ENCODE assay signal across 1 cellular context in the genomic region with DNA sequence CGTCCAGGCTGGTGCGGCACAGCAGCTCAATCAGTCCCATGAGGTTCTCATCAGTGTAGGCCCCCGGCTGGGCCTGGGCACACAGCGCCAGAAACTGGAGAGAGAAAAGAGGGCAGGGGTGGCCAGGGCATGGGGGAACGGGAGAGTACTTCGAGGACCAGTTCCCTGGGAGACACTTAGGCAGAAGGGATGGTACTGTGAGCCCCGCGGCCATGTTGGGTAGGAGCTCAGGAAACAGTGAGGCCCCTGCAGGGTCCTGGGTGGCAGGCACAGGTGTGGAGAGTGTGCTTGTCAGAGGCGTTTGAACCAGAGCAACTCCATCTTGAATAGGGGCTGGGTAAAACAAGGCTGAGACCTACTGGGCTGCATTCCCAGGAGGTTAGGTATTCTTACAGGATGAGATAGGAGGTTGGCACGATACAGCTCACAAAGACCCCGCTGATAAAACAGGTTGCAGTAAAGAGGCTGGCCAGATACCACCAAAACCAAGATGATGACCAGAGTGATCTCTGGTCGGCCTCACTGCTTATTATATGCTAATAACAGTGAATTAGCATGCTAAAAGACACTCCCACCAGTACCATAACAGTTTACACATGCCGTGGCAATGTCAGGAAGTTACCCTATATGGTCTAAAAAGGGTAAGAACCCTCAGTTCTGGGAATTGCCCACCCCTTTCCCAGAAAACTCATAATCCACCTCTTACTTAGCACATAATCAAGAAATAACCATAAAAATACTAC.
A peak's percentile ranks its signal among the peaks of the same experiment; 100 is the strongest.
TF ChIP-seq lines count a peak whose summit lies in the region.

No MANE protein-coding gene starts in this region.

TF ChIP-seq in K562, 482 proteins besides CTCF, POLR2A, EP300 and RAD21 (continued from another document and continues in another):
- no peak for TF ChIP-seq NFYB (IDR thresholded peaks at IDR 0.05; ENCODE audit: extremely low read depth, insufficient read length)
- no peak for TF ChIP-seq MEIS2 (IDR thresholded peaks at IDR 0.05; ENCODE audit: partially characterized antibody)
- no peak for TF ChIP-seq CBX5 (IDR thresholded peaks at IDR 0.05; ENCODE audit: borderline replicate concordance, low read depth)
- TF ChIP-seq, protein P1, sequence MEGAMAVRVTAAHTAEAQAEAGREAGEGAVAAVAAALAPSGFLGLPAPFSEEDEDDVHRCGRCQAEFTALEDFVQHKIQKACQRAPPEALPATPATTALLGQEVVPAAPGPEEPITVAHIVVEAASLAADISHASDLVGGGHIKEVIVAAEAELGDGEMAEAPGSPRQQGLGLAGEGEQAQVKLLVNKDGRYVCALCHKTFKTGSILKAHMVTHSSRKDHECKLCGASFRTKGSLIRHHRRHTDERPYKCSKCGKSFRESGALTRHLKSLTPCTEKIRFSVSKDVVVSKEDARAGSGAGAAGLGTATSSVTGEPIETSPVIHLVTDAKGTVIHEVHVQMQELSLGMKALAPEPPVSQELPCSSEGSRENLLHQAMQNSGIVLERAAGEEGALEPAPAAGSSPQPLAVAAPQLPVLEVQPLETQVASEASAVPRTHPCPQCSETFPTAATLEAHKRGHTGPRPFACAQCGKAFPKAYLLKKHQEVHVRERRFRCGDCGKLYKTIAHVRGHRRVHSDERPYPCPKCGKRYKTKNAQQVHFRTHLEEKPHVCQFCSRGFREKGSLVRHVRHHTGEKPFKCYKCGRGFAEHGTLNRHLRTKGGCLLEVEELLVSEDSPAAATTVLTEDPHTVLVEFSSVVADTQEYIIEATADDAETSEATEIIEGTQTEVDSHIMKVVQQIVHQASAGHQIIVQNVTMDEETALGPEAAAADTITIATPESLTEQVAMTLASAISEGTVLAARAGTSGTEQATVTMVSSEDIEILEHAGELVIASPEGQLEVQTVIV (CRISPR knock-in tag; IDR thresholded peaks at IDR 0.05; ENCODE audit: borderline replicate concordance) = peak; percentile 86
- TF ChIP-seq ZNF764 (CRISPR knock-in tag; IDR thresholded peaks at IDR 0.05; ENCODE audit: low read depth) = peak; percentile 73; the same call in 1 of the 2 replicates
- TF ChIP-seq, protein P2, sequence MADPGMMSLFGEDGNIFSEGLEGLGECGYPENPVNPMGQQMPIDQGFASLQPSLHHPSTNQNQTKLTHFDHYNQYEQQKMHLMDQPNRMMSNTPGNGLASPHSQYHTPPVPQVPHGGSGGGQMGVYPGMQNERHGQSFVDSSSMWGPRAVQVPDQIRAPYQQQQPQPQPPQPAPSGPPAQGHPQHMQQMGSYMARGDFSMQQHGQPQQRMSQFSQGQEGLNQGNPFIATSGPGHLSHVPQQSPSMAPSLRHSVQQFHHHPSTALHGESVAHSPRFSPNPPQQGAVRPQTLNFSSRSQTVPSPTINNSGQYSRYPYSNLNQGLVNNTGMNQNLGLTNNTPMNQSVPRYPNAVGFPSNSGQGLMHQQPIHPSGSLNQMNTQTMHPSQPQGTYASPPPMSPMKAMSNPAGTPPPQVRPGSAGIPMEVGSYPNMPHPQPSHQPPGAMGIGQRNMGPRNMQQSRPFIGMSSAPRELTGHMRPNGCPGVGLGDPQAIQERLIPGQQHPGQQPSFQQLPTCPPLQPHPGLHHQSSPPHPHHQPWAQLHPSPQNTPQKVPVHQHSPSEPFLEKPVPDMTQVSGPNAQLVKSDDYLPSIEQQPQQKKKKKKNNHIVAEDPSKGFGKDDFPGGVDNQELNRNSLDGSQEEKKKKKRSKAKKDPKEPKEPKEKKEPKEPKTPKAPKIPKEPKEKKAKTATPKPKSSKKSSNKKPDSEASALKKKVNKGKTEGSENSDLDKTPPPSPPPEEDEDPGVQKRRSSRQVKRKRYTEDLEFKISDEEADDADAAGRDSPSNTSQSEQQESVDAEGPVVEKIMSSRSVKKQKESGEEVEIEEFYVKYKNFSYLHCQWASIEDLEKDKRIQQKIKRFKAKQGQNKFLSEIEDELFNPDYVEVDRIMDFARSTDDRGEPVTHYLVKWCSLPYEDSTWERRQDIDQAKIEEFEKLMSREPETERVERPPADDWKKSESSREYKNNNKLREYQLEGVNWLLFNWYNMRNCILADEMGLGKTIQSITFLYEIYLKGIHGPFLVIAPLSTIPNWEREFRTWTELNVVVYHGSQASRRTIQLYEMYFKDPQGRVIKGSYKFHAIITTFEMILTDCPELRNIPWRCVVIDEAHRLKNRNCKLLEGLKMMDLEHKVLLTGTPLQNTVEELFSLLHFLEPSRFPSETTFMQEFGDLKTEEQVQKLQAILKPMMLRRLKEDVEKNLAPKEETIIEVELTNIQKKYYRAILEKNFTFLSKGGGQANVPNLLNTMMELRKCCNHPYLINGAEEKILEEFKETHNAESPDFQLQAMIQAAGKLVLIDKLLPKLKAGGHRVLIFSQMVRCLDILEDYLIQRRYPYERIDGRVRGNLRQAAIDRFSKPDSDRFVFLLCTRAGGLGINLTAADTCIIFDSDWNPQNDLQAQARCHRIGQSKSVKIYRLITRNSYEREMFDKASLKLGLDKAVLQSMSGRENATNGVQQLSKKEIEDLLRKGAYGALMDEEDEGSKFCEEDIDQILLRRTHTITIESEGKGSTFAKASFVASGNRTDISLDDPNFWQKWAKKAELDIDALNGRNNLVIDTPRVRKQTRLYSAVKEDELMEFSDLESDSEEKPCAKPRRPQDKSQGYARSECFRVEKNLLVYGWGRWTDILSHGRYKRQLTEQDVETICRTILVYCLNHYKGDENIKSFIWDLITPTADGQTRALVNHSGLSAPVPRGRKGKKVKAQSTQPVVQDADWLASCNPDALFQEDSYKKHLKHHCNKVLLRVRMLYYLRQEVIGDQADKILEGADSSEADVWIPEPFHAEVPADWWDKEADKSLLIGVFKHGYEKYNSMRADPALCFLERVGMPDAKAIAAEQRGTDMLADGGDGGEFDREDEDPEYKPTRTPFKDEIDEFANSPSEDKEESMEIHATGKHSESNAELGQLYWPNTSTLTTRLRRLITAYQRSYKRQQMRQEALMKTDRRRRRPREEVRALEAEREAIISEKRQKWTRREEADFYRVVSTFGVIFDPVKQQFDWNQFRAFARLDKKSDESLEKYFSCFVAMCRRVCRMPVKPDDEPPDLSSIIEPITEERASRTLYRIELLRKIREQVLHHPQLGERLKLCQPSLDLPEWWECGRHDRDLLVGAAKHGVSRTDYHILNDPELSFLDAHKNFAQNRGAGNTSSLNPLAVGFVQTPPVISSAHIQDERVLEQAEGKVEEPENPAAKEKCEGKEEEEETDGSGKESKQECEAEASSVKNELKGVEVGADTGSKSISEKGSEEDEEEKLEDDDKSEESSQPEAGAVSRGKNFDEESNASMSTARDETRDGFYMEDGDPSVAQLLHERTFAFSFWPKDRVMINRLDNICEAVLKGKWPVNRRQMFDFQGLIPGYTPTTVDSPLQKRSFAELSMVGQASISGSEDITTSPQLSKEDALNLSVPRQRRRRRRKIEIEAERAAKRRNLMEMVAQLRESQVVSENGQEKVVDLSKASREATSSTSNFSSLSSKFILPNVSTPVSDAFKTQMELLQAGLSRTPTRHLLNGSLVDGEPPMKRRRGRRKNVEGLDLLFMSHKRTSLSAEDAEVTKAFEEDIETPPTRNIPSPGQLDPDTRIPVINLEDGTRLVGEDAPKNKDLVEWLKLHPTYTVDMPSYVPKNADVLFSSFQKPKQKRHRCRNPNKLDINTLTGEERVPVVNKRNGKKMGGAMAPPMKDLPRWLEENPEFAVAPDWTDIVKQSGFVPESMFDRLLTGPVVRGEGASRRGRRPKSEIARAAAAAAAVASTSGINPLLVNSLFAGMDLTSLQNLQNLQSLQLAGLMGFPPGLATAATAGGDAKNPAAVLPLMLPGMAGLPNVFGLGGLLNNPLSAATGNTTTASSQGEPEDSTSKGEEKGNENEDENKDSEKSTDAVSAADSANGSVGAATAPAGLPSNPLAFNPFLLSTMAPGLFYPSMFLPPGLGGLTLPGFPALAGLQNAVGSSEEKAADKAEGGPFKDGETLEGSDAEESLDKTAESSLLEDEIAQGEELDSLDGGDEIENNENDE (IDR thresholded peaks at IDR 0.05; ENCODE audit: low read depth, low read length) = no peak
- TF ChIP-seq HDAC6 (IDR thresholded peaks at IDR 0.05; ENCODE audit: low read depth, low read length) = no peak
- peak; percentile 88 for TF ChIP-seq ZSCAN32 (CRISPR knock-in tag; IDR thresholded peaks at IDR 0.05)
- TF ChIP-seq ZNF253 (CRISPR knock-in tag; conservative IDR thresholded peaks at IDR 0.05) = peak; percentile 91
- peak; percentile 80; the same call in 1 of the 2 replicates for TF ChIP-seq GTF2E2 (tag; IDR thresholded peaks at IDR 0.05)
- peak; percentile 43; the same call in 1 of the 2 replicates for TF ChIP-seq FOSL1 (tag; conservative IDR thresholded peaks at IDR 0.05)
- TF ChIP-seq, protein P3, sequence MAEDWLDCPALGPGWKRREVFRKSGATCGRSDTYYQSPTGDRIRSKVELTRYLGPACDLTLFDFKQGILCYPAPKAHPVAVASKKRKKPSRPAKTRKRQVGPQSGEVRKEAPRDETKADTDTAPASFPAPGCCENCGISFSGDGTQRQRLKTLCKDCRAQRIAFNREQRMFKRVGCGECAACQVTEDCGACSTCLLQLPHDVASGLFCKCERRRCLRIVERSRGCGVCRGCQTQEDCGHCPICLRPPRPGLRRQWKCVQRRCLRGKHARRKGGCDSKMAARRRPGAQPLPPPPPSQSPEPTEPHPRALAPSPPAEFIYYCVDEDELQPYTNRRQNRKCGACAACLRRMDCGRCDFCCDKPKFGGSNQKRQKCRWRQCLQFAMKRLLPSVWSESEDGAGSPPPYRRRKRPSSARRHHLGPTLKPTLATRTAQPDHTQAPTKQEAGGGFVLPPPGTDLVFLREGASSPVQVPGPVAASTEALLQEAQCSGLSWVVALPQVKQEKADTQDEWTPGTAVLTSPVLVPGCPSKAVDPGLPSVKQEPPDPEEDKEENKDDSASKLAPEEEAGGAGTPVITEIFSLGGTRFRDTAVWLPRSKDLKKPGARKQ (CRISPR knock-in tag; IDR thresholded peaks at IDR 0.05) = peak; percentile 96
- TF ChIP-seq, protein P4, sequence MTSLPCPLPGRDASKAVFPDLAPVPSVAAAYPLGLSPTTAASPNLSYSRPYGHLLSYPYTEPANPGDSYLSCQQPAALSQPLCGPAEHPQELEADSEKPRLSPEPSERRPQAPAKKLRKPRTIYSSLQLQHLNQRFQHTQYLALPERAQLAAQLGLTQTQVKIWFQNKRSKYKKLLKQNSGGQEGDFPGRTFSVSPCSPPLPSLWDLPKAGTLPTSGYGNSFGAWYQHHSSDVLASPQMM (CRISPR knock-in tag; IDR thresholded peaks at IDR 0.05) = peak; percentile 60; the same call in 1 of the 2 replicates
- TF ChIP-seq, protein P5, sequence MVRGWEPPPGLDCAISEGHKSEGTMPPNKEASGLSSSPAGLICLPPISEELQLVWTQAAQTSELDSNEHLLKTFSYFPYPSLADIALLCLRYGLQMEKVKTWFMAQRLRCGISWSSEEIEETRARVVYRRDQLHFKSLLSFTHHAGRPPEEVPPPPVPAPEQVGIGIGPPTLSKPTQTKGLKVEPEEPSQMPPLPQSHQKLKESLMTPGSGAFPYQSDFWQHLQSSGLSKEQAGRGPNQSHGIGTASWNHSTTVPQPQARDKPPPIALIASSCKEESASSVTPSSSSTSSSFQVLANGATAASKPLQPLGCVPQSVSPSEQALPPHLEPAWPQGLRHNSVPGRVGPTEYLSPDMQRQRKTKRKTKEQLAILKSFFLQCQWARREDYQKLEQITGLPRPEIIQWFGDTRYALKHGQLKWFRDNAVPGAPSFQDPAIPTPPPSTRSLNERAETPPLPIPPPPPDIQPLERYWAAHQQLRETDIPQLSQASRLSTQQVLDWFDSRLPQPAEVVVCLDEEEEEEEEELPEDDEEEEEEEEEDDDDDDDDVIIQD (CRISPR knock-in tag; IDR thresholded peaks at IDR 0.05) = peak; percentile 97
- peak; percentile 87 for TF ChIP-seq ZNF77 (CRISPR knock-in tag; IDR thresholded peaks at IDR 0.05)
- TF ChIP-seq KDM2B (CRISPR knock-in tag; IDR thresholded peaks at IDR 0.05) = peak; percentile 89
- TF ChIP-seq, protein P6, sequence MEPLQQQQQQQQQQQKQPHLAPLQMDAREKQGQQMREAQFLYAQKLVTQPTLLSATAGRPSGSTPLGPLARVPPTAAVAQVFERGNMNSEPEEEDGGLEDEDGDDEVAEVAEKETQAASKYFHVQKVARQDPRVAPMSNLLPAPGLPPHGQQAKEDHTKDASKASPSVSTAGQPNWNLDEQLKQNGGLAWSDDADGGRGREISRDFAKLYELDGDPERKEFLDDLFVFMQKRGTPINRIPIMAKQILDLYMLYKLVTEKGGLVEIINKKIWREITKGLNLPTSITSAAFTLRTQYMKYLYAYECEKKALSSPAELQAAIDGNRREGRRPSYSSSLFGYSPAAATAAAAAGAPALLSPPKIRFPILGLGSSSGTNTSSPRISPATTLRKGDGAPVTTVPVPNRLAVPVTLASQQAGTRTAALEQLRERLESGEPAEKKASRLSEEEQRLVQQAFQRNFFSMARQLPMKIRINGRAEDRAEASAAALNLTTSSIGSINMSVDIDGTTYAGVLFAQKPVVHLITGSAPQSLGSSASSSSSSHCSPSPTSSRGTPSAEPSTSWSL (CRISPR knock-in tag; IDR thresholded peaks at IDR 0.05; ENCODE audit: borderline replicate concordance) = peak; percentile 98
- TF ChIP-seq KLF10 (CRISPR knock-in tag; IDR thresholded peaks at IDR 0.05) = peak; percentile 90
- TF ChIP-seq, protein P7, sequence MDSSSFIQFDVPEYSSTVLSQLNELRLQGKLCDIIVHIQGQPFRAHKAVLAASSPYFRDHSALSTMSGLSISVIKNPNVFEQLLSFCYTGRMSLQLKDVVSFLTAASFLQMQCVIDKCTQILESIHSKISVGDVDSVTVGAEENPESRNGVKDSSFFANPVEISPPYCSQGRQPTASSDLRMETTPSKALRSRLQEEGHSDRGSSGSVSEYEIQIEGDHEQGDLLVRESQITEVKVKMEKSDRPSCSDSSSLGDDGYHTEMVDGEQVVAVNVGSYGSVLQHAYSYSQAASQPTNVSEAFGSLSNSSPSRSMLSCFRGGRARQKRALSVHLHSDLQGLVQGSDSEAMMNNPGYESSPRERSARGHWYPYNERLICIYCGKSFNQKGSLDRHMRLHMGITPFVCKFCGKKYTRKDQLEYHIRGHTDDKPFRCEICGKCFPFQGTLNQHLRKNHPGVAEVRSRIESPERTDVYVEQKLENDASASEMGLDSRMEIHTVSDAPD (CRISPR knock-in tag; IDR thresholded peaks at IDR 0.05) = peak; percentile 93
- TF ChIP-seq HOXB6 (CRISPR knock-in tag; IDR thresholded peaks at IDR 0.05; ENCODE audit: borderline replicate concordance) = peak; percentile 92
- TF ChIP-seq, protein P8, sequence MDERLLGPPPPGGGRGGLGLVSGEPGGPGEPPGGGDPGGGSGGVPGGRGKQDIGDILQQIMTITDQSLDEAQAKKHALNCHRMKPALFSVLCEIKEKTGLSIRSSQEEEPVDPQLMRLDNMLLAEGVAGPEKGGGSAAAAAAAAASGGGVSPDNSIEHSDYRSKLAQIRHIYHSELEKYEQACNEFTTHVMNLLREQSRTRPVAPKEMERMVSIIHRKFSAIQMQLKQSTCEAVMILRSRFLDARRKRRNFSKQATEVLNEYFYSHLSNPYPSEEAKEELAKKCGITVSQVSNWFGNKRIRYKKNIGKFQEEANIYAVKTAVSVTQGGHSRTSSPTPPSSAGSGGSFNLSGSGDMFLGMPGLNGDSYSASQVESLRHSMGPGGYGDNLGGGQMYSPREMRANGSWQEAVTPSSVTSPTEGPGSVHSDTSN (CRISPR knock-in tag; IDR thresholded peaks at IDR 0.05; ENCODE audit: low read depth) = no peak
- TF ChIP-seq, protein P8 (tag; conservative IDR thresholded peaks at IDR 0.05; ENCODE audit: low read depth) = peak; percentile 72
- peak; percentile 91 for TF ChIP-seq DIDO1 (tag; IDR thresholded peaks at IDR 0.05; ENCODE audit: low read depth)
- TF ChIP-seq MAFG (tag; conservative IDR thresholded peaks at IDR 0.05) = 0 out of 2 replicates have a peak, but pooled peaks have one; percentile 25
- peak; percentile 93 for TF ChIP-seq ZNF586 (CRISPR knock-in tag; conservative IDR thresholded peaks at IDR 0.05)
- peak; percentile 88 for TF ChIP-seq STAT5A (IDR thresholded peaks at IDR 0.05; ENCODE audit: borderline replicate concordance, low read length)
- peak; percentile 99 for TF ChIP-seq MECOM (CRISPR knock-in tag; IDR thresholded peaks at IDR 0.05)
